ENCODE assay signal across 1 cellular context in genomic region chr2:72235497-72236413, GRCh38.
TF ChIP-seq lines count a peak whose summit lies in the region.

No MANE protein-coding gene starts in this region.

TF ChIP-seq in A549, 52 proteins besides CTCF, POLR2A, EP300 and RAD21 (continued from another document):
- TF ChIP-seq MAX (IDR thresholded peaks at IDR 0.05) (no peak), RFX5 (IDR thresholded peaks at IDR 0.05) (no peak), USF2 (IDR thresholded peaks at IDR 0.05) (no peak), FOSB (CRISPR knock-in tag; IDR thresholded peaks at IDR 0.05) (no peak), MYC (IDR thresholded peaks at IDR 0.05; ENCODE audit: borderline replicate concordance, low read length) (no peak), HDAC2 (IDR thresholded peaks at IDR 0.05) (no peak), ZSCAN20 (CRISPR knock-in tag; IDR thresholded peaks at IDR 0.05) (no peak), MAFK (IDR thresholded peaks at IDR 0.05; ENCODE audit: partially characterized antibody) (no peak), PHF8 (IDR thresholded peaks at IDR 0.05; ENCODE audit: borderline replicate concordance, low read depth) (no peak), PBX3 (IDR thresholded peaks at IDR 0.05) (no peak), EHF (CRISPR knock-in tag; IDR thresholded peaks at IDR 0.05) (no peak), NFE2L2 (conservative IDR thresholded peaks at IDR 0.05; ENCODE audit: low read length) (no peak), E2F6 (IDR thresholded peaks at IDR 0.05; ENCODE audit: borderline replicate concordance, low read depth) (no peak), SMC3 (IDR thresholded peaks at IDR 0.05) (no peak)
